Comparison of ENCODE assay signal across 8 cellular contexts in the genomic region with DNA sequence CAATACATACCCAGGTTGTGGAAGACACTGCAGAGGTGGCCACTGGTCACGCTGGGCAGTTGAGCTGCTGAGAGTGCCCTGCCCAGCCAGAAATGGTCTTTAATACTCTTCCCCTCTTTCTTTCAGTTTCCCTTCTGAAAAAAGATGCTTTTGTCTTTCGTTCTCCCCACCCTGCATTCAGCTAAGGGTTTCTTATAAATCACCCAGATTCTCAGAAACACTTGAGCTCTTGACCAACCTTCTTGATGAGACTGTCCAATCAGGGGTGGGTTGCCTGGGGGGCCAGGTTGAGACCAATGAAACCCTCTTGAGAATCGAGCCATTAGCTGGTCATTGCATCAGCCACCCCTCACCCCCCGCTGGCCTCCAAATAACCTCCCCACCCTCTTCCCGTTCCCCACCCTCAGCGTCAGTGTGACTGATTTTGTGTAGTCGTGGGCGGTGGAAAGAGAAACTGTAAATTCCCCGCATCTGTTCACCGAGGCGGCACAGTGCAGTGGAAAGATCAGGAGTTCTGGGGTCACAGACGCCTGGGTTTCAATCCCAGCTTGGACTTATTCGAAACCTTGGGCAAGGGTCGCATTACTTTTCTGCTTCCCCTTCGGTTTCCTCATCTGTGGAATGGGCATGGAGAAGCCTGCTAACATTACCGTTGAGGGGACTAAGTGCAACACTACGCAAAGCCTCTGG. TPM values are rescaled to one million over a fixed set of nuclear protein-coding genes. Genes with fewer than 3 reads are reported as not detected.
DNase-seq lines count a peak whose midpoint lies in the region; ATAC-seq, FAIRE-seq and TF ChIP-seq lines count a peak whose summit lies in the region.

No MANE protein-coding gene starts in this region.

- no peaks in the 10 kb centered on the region for H3K27me3 ChIP-seq in brain microvascular endothelial cell (replicated peaks)
- no peaks in the 10 kb centered on the region for H3K27me3 ChIP-seq in keratinocyte (ENCODE audit: control insufficient read depth, extremely low read depth, insufficient read depth, low read length)

- H3K9me3 Mint-ChIP-seq in T-helper 2 cell treated with Interferon-gamma antibody and Interleukin-4, amounts not matched to agents 5 μg/mL and 100 μg/mL, for 36 hours, result no peaks in the 10 kb centered on the region

- H3K4me1 ChIP-seq in keratinocyte (ENCODE audit: control insufficient read depth, extremely low read depth, insufficient read depth, low read length), result peaks cover 21% of the 10 kb centered on the region

- peak overlapping the region; percentile 99 for H3K9ac ChIP-seq in keratinocyte (ENCODE audit: control insufficient read depth, extremely low read depth, insufficient read depth, low read length)

- peaks cover 43% of the 10 kb centered on the region for H3K4me1 Mint-ChIP-seq in T-helper 2 cell treated with Interferon-gamma antibody and Interleukin-4, amounts not matched to agents 5 μg/mL and 100 μg/mL, for 36 hours (ENCODE audit: low read depth)

- H3K4me2 ChIP-seq in keratinocyte (ENCODE audit: control insufficient read depth, extremely low read depth, insufficient read depth, low read depth, low read length), result peak overlapping the region; percentile 93

- ATAC-seq in GM21367 (IDR thresholded peaks at IDR 0.05; ENCODE audit: unreplicated experiment), result peak; percentile 31

- H2AFZ ChIP-seq in keratinocyte (ENCODE audit: control insufficient read depth, low read length), result peak overlapping the region; percentile 78

- peaks cover 34% of the 10 kb centered on the region for H3K36me3 Mint-ChIP-seq in T-helper 2 cell treated with Interferon-gamma antibody and Interleukin-4, amounts not matched to agents 5 μg/mL and 100 μg/mL, for 36 hours (ENCODE audit: low read depth)

- no peaks in the 10 kb centered on the region for H3K9me3 ChIP-seq in keratinocyte (ENCODE audit: control insufficient read depth, low read depth, low read length)

- H3K4me3 Mint-ChIP-seq in T-helper 2 cell treated with Interferon-gamma antibody and Interleukin-4, amounts not matched to agents 5 μg/mL and 100 μg/mL, for 36 hours, result peak overlapping the region; percentile 97

- H3K27ac Mint-ChIP-seq in T-helper 2 cell treated with Interferon-gamma antibody and Interleukin-4, amounts not matched to agents 5 μg/mL and 100 μg/mL, for 36 hours, result peak overlapping the region; percentile 99

- no peak for FAIRE-seq in keratinocyte (lab: Jason Lieb, UNC)

- H4K20me1 ChIP-seq in keratinocyte (ENCODE audit: control insufficient read depth, extremely low read depth, insufficient read depth, low read length), result no peaks in the 10 kb centered on the region

- in situ Hi-C loops in brain microvascular endothelial cell (cut with HindIII; ENCODE audit: low pct_ligation_motif_present, low sequenced_read_pairs), result no loop called here

- TF ChIP-seq CTCF in brain microvascular endothelial cell (IDR thresholded peaks at IDR 0.05; ENCODE audit: low read depth, low read length, missing control alignments) (no peak), keratinocyte (optimal IDR thresholded peaks at IDR 0.05 in 1 of 3, IDR thresholded peaks at IDR 0.05 in 1 of 3, conservative IDR thresholded peaks at IDR 0.05 in 1 of 3; ENCODE audit: extremely low read depth in 1 of 3, insufficient read depth in 2 of 3, low read length in 3 of 3) (no peak)

- peak overlapping the region; percentile 100 for H3K27ac ChIP-seq in brain microvascular endothelial cell
- peak overlapping the region; percentile 98 for H3K27ac ChIP-seq in keratinocyte (ENCODE audit: control insufficient read depth, insufficient read depth, low read length)

- no peaks in the 10 kb centered on the region for H3K27me3 Mint-ChIP-seq in T-helper 2 cell treated with Interferon-gamma antibody and Interleukin-4, amounts not matched to agents 5 μg/mL and 100 μg/mL, for 36 hours (ENCODE audit: low read depth)

- H3K79me2 ChIP-seq in keratinocyte (ENCODE audit: control insufficient read depth, insufficient read depth, low read length), result peaks cover 9% of the 10 kb centered on the region

- dilution Hi-C loops in keratinocyte (cut with MboI; ENCODE audit: extremely low pct_ligation_motif_present, low sequenced_read_pairs), result no loop called here

- peaks cover 2% of the 10 kb centered on the region for H3K36me3 ChIP-seq in brain microvascular endothelial cell (replicated peaks)
- H3K36me3 ChIP-seq in keratinocyte (ENCODE audit: control insufficient read depth in 2 of 2, extremely low read depth in 1 of 2, insufficient read depth in 2 of 2, low read length in 2 of 2), result peaks cover 0 to 14% of the 10 kb centered on the region in 2 experiments

- H3K4me3 ChIP-seq in brain microvascular endothelial cell (ENCODE audit: low read depth, low read length) (peak overlapping the region; percentile 93), keratinocyte (ENCODE audit: control insufficient read depth in 2 of 3, extremely low read depth in 1 of 3, insufficient read depth in 2 of 3, low read depth in 1 of 3, low read length in 3 of 3) (peak overlapping the region; percentile 63 to 96 (median 84))

- no peaks in the 10 kb centered on the region for H3K9me1 ChIP-seq in keratinocyte (ENCODE audit: control insufficient read depth, extremely low read depth, insufficient read depth, low read length)

- DNase-seq in COR-L47 (lab: John Stamatoyannopoulos, UW) (peak; percentile 76), HT-29 (ENCODE audit: low spot score) (peak; percentile 43), brain microvascular endothelial cell (peak; percentile 96), keratinocyte (ENCODE audit: low read depth, low spot score) (no peak), midbrain (lab: John Stamatoyannopoulos, UW) (no peak)
- peak; percentile 83 for DNase-seq in T-helper 2 cell treated with Interferon-gamma antibody and Interleukin-4, amounts not matched to agents 5 μg/mL and 100 μg/mL, for 36 hours (ENCODE audit: low spot score)
- peak; percentile 59 to 77 (median 64) for DNase-seq in stimulated activated CD4-positive, alpha-beta T cell treated with anti-CD3 and anti-CD28 coated beads, Interleukin-1b, Interleukin-23, amount 100 ng/mL, for 24 hours (ENCODE audit: low read depth in 4 of 4, low spot score in 1 of 4)

RNA-seq across cellular contexts. Expression of gene WDR25, which starts 0.9 kb away (rescaled TPM):
- 7.3 and 11.4 TPM in 2 replicates for total RNA-seq in HT-29 (2014; rRNA removed; shearing (Covaris generic))
- polyA plus RNA-seq in keratinocyte, result 5.4 to 6.5 TPM (median 5.8 TPM) in 3 replicates
- polyA plus RNA-seq in keratinocyte (2011; ENCODE audit: low read depth), result 3.7 TPM
- 4.5 and 5.2 TPM in 2 replicates for polyA plus RNA-seq in keratinocyte (2011; cell fraction: cytosol; rRNA removed)
- 9.0 and 10.0 TPM in 2 replicates for polyA plus RNA-seq in keratinocyte (2011; cell fraction: nucleus; rRNA removed)
- polyA plus RNA-seq in keratinocyte (2012; ENCODE audit: low replicate concordance), result 5.0 and 5.9 TPM in 2 replicates
- polyA minus RNA-seq in keratinocyte, result 5.4 to 10.0 TPM (median 6.4 TPM) in 3 replicates
- polyA minus RNA-seq in keratinocyte (2011; cell fraction: cytosol; rRNA and poly(A)+ RNA removed), result 9.2 TPM
- polyA minus RNA-seq in keratinocyte (2011; cell fraction: nucleus; rRNA and poly(A)+ RNA removed), result 5.4 and 7.1 TPM in 2 replicates

RNA-seq across cellular contexts. Expression of gene SLC25A47, which starts 52.3 kb away (rescaled TPM):
- total RNA-seq in HT-29 (2014; rRNA removed; shearing (Covaris generic)), result 0.18 and 0.37 TPM in 2 replicates
- polyA plus RNA-seq in keratinocyte, result not detected in 3 replicates
- not detected for polyA plus RNA-seq in keratinocyte (2011; ENCODE audit: low read depth)
- polyA plus RNA-seq in keratinocyte (2011; cell fraction: cytosol; rRNA removed), result not detected in 2 replicates
- not detected in 2 replicates for polyA plus RNA-seq in keratinocyte (2011; cell fraction: nucleus; rRNA removed)
- polyA plus RNA-seq in keratinocyte (2012; ENCODE audit: low replicate concordance), result not detected in 2 replicates
- polyA minus RNA-seq in keratinocyte, result not detected in 3 replicates
- polyA minus RNA-seq in keratinocyte (2011; cell fraction: cytosol; rRNA and poly(A)+ RNA removed), result not detected
- polyA minus RNA-seq in keratinocyte (2011; cell fraction: nucleus; rRNA and poly(A)+ RNA removed), result not detected in 2 replicates

Comparison
In these comparisons a context has a peak if more than half of its experiments do, and no peak if none do; other contexts are left out.
1. DNase-seq: peak in COR-L47 (single experiment), HT-29 (single experiment), T-helper 2 cell treated with Interferon-gamma antibody and Interleukin-4, amounts not matched to agents 5 μg/mL and 100 μg/mL, for 36 hours (single experiment), brain microvascular endothelial cell (single experiment) and stimulated activated CD4-positive, alpha-beta T cell treated with anti-CD3 and anti-CD28 coated beads, Interleukin-1b, Interleukin-23, amount 100 ng/mL, for 24 hours (4 of 4); none in keratinocyte (single experiment) and midbrain (single experiment).